In the genomic region with DNA sequence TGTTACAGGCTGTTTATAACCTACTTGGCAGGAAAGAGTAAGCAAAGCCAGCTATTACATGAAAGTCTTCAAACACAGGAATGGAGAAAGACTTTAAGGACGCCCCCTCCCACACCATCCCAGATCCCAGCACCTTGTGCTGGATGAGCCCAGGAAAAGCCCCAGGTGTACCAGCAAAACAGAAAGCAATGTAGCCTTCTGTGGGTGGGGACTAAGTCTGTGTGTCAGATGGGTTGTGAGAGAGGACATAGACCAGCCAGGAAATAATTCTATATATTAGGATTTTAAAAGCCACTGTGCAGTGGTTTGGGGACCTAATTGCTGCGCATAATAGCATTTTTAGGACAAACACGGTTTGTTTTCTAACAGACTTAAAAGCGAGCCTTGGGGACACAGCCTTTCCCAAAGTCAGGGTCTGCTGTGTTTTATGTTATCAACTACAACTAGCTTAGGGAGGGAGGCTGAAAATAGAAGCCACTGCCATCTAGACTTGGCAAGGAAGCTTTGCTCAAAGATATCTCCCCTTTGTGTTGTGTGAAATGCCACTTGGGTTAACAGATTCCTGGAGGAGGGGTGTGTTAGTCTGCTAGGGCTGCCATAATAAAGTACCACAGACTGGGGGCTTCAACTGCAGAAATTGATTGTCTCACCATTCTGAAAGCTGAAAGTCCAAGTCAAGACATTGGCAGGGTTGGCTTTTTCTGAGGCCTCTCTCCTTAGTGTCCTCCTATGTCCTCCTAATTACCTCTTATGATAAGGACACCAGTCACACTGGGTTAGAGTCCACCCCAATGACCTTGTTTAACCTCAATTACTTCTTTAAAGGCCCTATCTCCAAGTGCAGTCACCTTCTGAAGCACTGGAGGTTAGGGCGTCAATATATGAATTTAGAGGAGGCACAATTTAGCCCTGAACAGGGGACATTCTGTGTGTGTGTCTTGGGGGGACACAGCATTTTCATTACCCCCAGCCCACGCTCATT, we compare ENCODE assay signal across 18 cellular contexts. TPM values are rescaled to one million over a fixed set of nuclear protein-coding genes. Genes with fewer than 3 reads are reported as not detected.
"Had no signal": no experiment of that assay in that cellular context is flagged by ENCODE, and none has a peak within 500 bp of the region (broad histone marks: within the 10 kb centered on the region; RNA-seq: fewer than 3 reads in every experiment).

No MANE protein-coding gene starts in this region.

- H3K27ac ChIP-seq: colonic mucosa, lower lobe of right lung, parathyroid adenoma, prostate gland, skin epidermis, stomach, thoracic aorta, transverse colon had no signal

- H3K27me3 ChIP-seq: colonic mucosa had no signal

- ATAC-seq: esophagus mucosa, left lobe of liver, lower lobe of right lung, sciatic nerve had no signal

- H3K9me3 ChIP-seq: colonic mucosa, lower lobe of right lung, prostate gland, stomach, thoracic aorta, transverse colon had no signal

- H3K36me3 ChIP-seq: colonic mucosa, lower lobe of right lung, prostate gland, stomach, thoracic aorta, transverse colon had no signal

- DNase-seq: colonic mucosa; effector CD4-positive, alpha-beta T cell; hippocampal formation; kidney glomerular epithelial cell; lower lobe of right lung; stimulated activated CD4-positive, alpha-beta T cell treated with anti-CD3 and anti-CD28 coated beads, Interleukin-2, amount 100 ng/mL, for 24 hours; stimulated activated naive CD4-positive, alpha-beta T cell; stomach; transverse colon had no signal

- H3K4me3 ChIP-seq: colonic mucosa, lower lobe of right lung, prostate gland, skin epidermis, stomach, thoracic aorta, transverse colon had no signal

- H3K9ac ChIP-seq: parathyroid adenoma had no signal

- H3K4me1 ChIP-seq: colonic mucosa, lower lobe of right lung, parathyroid adenoma, prostate gland, stomach, transverse colon had no signal

RNA-seq across cellular contexts. Expression of gene UBE2QL1, which starts 17.2 kb away (rescaled TPM):
- total RNA-seq: esophagus mucosa, fibroblast of villous mesenchyme, lower lobe of right lung, renal cortical epithelial cell had no signal
